Comparison of ENCODE assay signal across 13 cellular contexts in the genomic region with DNA sequence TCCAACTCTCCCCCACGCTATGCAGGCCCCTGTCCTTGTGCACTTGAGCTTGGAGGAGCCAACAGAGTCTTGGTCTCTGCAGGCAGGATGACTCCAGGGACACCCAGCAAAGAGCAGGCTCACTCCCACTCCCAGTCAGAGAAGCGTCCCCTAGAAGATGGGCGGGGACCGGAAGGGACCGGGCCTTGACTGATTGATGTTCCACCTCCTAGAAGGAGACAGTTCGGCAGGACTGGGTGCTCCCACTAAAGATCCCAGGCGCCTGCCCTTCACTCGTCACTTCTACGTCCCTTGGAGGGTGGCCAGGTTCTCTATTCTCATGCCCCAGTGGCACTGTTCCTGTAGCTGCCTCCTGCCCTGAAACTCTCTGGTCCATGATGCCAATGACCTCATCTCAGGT. TPM values are rescaled to one million over a fixed set of nuclear protein-coding genes. Genes with fewer than 3 reads are reported as not detected.
DNase-seq lines count a peak whose midpoint lies in the region; ATAC-seq and TF ChIP-seq lines count a peak whose summit lies in the region.
"Had no signal": no experiment of that assay in that cellular context is flagged by ENCODE, and none has a peak within 500 bp of the region (broad histone marks: within the 10 kb centered on the region; RNA-seq: fewer than 3 reads in every experiment).

No MANE protein-coding gene starts in this region.

- no peaks in the 10 kb centered on the region for H3K36me3 ChIP-seq in liver (ENCODE audit: control insufficient read depth in 4 of 4, insufficient read depth in 3 of 4, low read depth in 1 of 4, low read length in 3 of 4)
- H3K36me3 ChIP-seq: WERI-Rb-1 had no signal

- no peaks in the 10 kb centered on the region for H3K27me3 Mint-ChIP-seq in activated naive CD4-positive, alpha-beta T cell treated with anti-CD3 and anti-CD28 coated beads, Interleukin-2, amount 50 U/mL, for 24 hours
- no peaks in the 10 kb centered on the region for H3K27me3 Mint-ChIP-seq in activated CD4-positive, alpha-beta memory T cell treated with anti-CD3 and anti-CD28 coated beads for 36 hours
- H3K27me3 Mint-ChIP-seq in stimulated activated naive CD8-positive, alpha-beta T cell treated with anti-CD3 and anti-CD28 coated beads, Interleukin-15, amount 100 ng/mL, for 72 hours, result no peaks in the 10 kb centered on the region

- TF ChIP-seq RAD21 in liver (IDR thresholded peaks at IDR 0.05), result no peak

- POLR2A ChIA-PET in activated CD4-positive, alpha-beta memory T cell treated with anti-CD3 and anti-CD28 coated beads for 36 hours (lab: Charles Lee), result interaction anchor here (1.4 kb wide), 1 partner anchor 85 kb away, joined by 4 read pairs; no protein-coding TSS in a partner anchor

- peaks cover 2% of the 10 kb centered on the region for H3K36me3 Mint-ChIP-seq in activated naive CD4-positive, alpha-beta T cell treated with anti-CD3 and anti-CD28 coated beads, Interleukin-2, amount 50 U/mL, for 24 hours
- H3K36me3 Mint-ChIP-seq in activated CD4-positive, alpha-beta memory T cell treated with anti-CD3 and anti-CD28 coated beads for 36 hours, result peaks cover 10% of the 10 kb centered on the region

- H3K4me1 ChIP-seq in liver (ENCODE audit: control insufficient read depth in 4 of 4, insufficient read depth in 4 of 4, low read length in 3 of 4), result peaks cover 6 to 30% (median 19%) of the 10 kb centered on the region in 4 donors

- no peaks in the 10 kb centered on the region for H3K9me3 Mint-ChIP-seq in activated naive CD4-positive, alpha-beta T cell treated with anti-CD3 and anti-CD28 coated beads, Interleukin-2, amount 50 U/mL, for 24 hours
- H3K9me3 Mint-ChIP-seq in activated CD4-positive, alpha-beta memory T cell treated with anti-CD3 and anti-CD28 coated beads for 36 hours, result no peaks in the 10 kb centered on the region
- no peaks in the 10 kb centered on the region for H3K9me3 Mint-ChIP-seq in stimulated activated naive CD8-positive, alpha-beta T cell treated with anti-CD3 and anti-CD28 coated beads, Interleukin-15, amount 100 ng/mL, for 72 hours

- H3K4me3 ChIP-seq in liver (ENCODE audit: low read depth in 1 of 3, low read length in 3 of 3), result no peak overlapping the region

- intact Hi-C loops in activated CD4-positive, alpha-beta memory T cell treated with anti-CD3 and anti-CD28 coated beads for 36 hours (cut with micrococcal nuclease), result loop anchor here (5.0 to 10.0 kb wide), 3 partner anchors 146 to 379 kb away; a partner anchor contains a TSS

- CTCF ChIA-PET in activated CD4-positive, alpha-beta memory T cell treated with anti-CD3 and anti-CD28 coated beads for 36 hours (lab: Charles Lee), result interaction anchor here (2.4 kb wide), 1 partner anchor 85 kb away, joined by 8 read pairs; a partner anchor contains a TSS

- H3K9me3 ChIP-seq in liver (ENCODE audit: control insufficient read depth in 4 of 4, low read length in 3 of 4), result no peaks in the 10 kb centered on the region

- peak overlapping the region; percentile 89 to 96 for H3K27ac ChIP-seq in liver (ENCODE audit: low read depth in 1 of 2, low read length in 2 of 2)
- H3K27ac ChIP-seq: WERI-Rb-1 had no signal

- no peak overlapping the region for H3K9ac ChIP-seq in liver (ENCODE audit: low read depth in 1 of 2, low read length in 2 of 2)

- 95% methylated on average over 9 of the region's 9 CpGs for WGBS in liver

- H3K4me3 Mint-ChIP-seq in activated naive CD4-positive, alpha-beta T cell treated with anti-CD3 and anti-CD28 coated beads, Interleukin-2, amount 50 U/mL, for 24 hours, result peak overlapping the region; percentile 96
- H3K4me3 Mint-ChIP-seq in activated CD4-positive, alpha-beta memory T cell treated with anti-CD3 and anti-CD28 coated beads for 36 hours, result peak overlapping the region; percentile 87
- peak overlapping the region; percentile 94 to 97 for H3K4me3 Mint-ChIP-seq in stimulated activated naive CD8-positive, alpha-beta T cell treated with anti-CD3 and anti-CD28 coated beads, Interleukin-15, amount 100 ng/mL, for 72 hours

- no peaks in the 10 kb centered on the region for H3K27me3 ChIP-seq in liver (ENCODE audit: control insufficient read depth in 4 of 4, insufficient read depth in 4 of 4, low read length in 3 of 4)

- H3K27ac Mint-ChIP-seq in activated naive CD4-positive, alpha-beta T cell treated with anti-CD3 and anti-CD28 coated beads, Interleukin-2, amount 50 U/mL, for 24 hours, result peak overlapping the region; percentile 74
- peak overlapping the region; percentile 18 for H3K27ac Mint-ChIP-seq in activated CD4-positive, alpha-beta memory T cell treated with anti-CD3 and anti-CD28 coated beads for 36 hours
- H3K27ac Mint-ChIP-seq in stimulated activated naive CD8-positive, alpha-beta T cell treated with anti-CD3 and anti-CD28 coated beads, Interleukin-15, amount 100 ng/mL, for 72 hours, result peak overlapping the region in 1 of 2 donors; percentile 87

- no peak for TF ChIP-seq CTCF in liver (IDR thresholded peaks at IDR 0.05; ENCODE audit: low read depth, low read length, missing input control)

- H3K4me1 Mint-ChIP-seq in activated naive CD4-positive, alpha-beta T cell treated with anti-CD3 and anti-CD28 coated beads, Interleukin-2, amount 50 U/mL, for 24 hours, result peaks cover 80% of the 10 kb centered on the region
- peaks cover 52% of the 10 kb centered on the region for H3K4me1 Mint-ChIP-seq in activated CD4-positive, alpha-beta memory T cell treated with anti-CD3 and anti-CD28 coated beads for 36 hours (ENCODE audit: low read depth)
- H3K4me1 Mint-ChIP-seq in stimulated activated naive CD8-positive, alpha-beta T cell treated with anti-CD3 and anti-CD28 coated beads, Interleukin-15, amount 100 ng/mL, for 72 hours, result peaks cover 76% of the 10 kb centered on the region

- DNase-seq in activated naive CD4-positive, alpha-beta T cell treated with anti-CD3 and anti-CD28 coated beads, Interleukin-2, amount 50 U/mL, for 16 hours, result no peak
- DNase-seq in activated CD4-positive, alpha-beta memory T cell treated with anti-CD3 and anti-CD28 coated beads for 36 hours, result no peak
- DNase-seq in stimulated activated naive CD8-positive, alpha-beta T cell treated with anti-CD3 and anti-CD28 coated beads, Interleukin-15, amount 100 ng/mL, for 72 hours, result no peak
- DNase-seq in HPDE6-E6E7 (ENCODE audit: extremely low spot score), result no peak
- DNase-seq: activated effector memory CD4-positive, alpha-beta T cell treated with anti-CD3 and anti-CD28 coated beads, Interleukin-2, amount 50 U/mL, for 16 hours; HCEC 1CT; hippocampal formation; NCI-H1092; WERI-Rb-1 had no signal

- no peak for ATAC-seq in stimulated activated naive CD8-positive, alpha-beta T cell treated with anti-CD3 and anti-CD28 coated beads, Interleukin-15, amount 100 ng/mL, for 72 hours
- ATAC-seq in GM18520 (IDR thresholded peaks at IDR 0.05; ENCODE audit: unreplicated experiment) (no peak), GM21576 (IDR thresholded peaks at IDR 0.05; ENCODE audit: unreplicated experiment) (no peak)

TF ChIP-seq in liver, 16 proteins besides CTCF, POLR2A, EP300 and RAD21:
- TF ChIP-seq FOXA1 (IDR thresholded peaks at IDR 0.05) (no peak), HNF4A (conservative IDR thresholded peaks at IDR 0.05) (no peak)

RNA-seq across cellular contexts. Expression of a gene that starts 3.2 kb away (rescaled TPM):
- 100 to 1,000 TPM; 152 to 157 TPM for total RNA-seq in activated CD4-positive, alpha-beta memory T cell treated with anti-CD3 and anti-CD28 coated beads for 36 hours
- 10 to 100 TPM; 29.0 to 37.1 TPM for total RNA-seq in liver
- 10 to 100 TPM; 21.9 to 45.5 TPM for polyA plus RNA-seq in liver

Comparison
In these comparisons a context has a peak if more than half of its experiments do, and no peak if none do; other contexts are left out.
1. RNA of a gene that starts 3.2 kb away (total RNA-seq): 152 to 157 TPM in activated CD4-positive, alpha-beta memory T cell treated with anti-CD3 and anti-CD28 coated beads for 36 hours; 29.0 to 37.1 TPM in liver; every median in the first group is over 4 times any median in the second.
2. Peak in every context shown above with its lines, with median percentiles within 50 percentile points of each other: H3K4me3 Mint-ChIP-seq.